In the genomic region with DNA sequence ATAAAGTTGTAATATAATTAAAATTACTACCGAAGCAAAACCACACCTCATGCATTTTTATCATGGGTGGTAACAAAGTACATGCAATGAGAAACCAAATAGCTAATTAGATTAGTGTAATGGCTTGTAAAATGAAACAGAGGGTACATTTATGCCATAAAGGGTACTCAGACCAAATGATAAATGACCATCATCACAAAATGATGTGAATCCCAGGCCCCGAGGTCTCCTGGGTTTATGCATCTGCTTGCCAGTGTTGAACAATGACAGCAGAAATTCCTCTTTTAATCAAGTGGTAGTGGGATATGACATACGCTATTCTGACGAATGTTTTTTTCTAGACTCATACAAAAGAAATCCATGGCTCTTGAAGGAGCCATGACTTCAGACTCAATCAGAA, we compare ENCODE assay signal across 9 cellular contexts.
"Had no signal": no experiment of that assay in that cellular context is flagged by ENCODE, and none has a peak within 500 bp of the region (broad histone marks: within the 10 kb centered on the region; RNA-seq: fewer than 3 reads in every experiment).

No MANE protein-coding gene starts in this region.

- H3K27ac ChIP-seq: GM23248 had no signal

- H3K4me2 ChIP-seq: GM23338 had no signal

- H3K4me3 Mint-ChIP-seq: GM23338, H9, HFFc6 had no signal

- H3K36me3 ChIP-seq: HAP-1 had no signal

- H3K4me1 Mint-ChIP-seq: GM23338 had no signal

- H2AFZ ChIP-seq: GM23248, GM23338 had no signal

- H3K27ac Mint-ChIP-seq: GM23338, H9, HFFc6 had no signal

- H3K9me3 ChIP-seq: HAP-1 had no signal

- DNase-seq: GM23248, GOT3, H7, H9, HCEC 1CT, HFFc6 had no signal

- H3K4me3 ChIP-seq: GM23248, GM23338, HAP-1 had no signal

- ATAC-seq: GM23338, HCT116 had no signal

- H3K9me3 Mint-ChIP-seq: GM23338, H9, HFFc6 had no signal

- H3K9ac ChIP-seq: GM23248 had no signal
